ENCODE assay signal across 9 cellular contexts in genomic region chr1:243473281-243474210, GRCh38.
DNase-seq lines count a peak whose midpoint lies in the region; ATAC-seq and TF ChIP-seq lines count a peak whose summit lies in the region.
"Had no signal": no experiment of that assay in that cellular context is flagged by ENCODE, and none has a peak within 500 bp of the region (broad histone marks: within the 10 kb centered on the region; RNA-seq: fewer than 3 reads in every experiment).

No MANE protein-coding gene starts in this region.

- H3K18ac ChIP-seq in H9 (ENCODE audit: insufficient read length, low read depth, low read length), result no peak overlapping the region

- peak overlapping the region; percentile 37 for H3K4me3 ChIP-seq in A673 (ENCODE audit: low read depth, low read length, poor library complexity, severe bottlenecking)
- H3K4me3 ChIP-seq in muscle layer of colon (ENCODE audit: low read depth in 1 of 2, low read length in 2 of 2), result peak overlapping the region in 1 of 2 donors; percentile 73
- no peak overlapping the region for H3K4me3 ChIP-seq in OCI-LY7 (ENCODE audit: low read depth, low read length, poor library complexity, severe bottlenecking)

- H3K36me3 Mint-ChIP-seq in H9 (ENCODE audit: insufficient read depth in 1 of 3, low read depth in 3 of 3), result no peaks in the 10 kb centered on the region
- peaks cover 4% of the 10 kb centered on the region for H3K36me3 Mint-ChIP-seq in chondrocyte (ENCODE audit: low read depth)

- no peaks in the 10 kb centered on the region for H3K23me2 ChIP-seq in H9 (ENCODE audit: insufficient read length, low read depth, low read length, poor library complexity, severe bottlenecking)

- POLR2A ChIA-PET in A673 (lab: Charles Lee; ENCODE audit: low non-redundant PET) (interaction anchor here (0.8 kb wide), 1 partner anchor 17 kb away, joined by 5 read pairs; no protein-coding TSS in a partner anchor), OCI-LY7 (lab: Charles Lee) (no interaction called here)

- CTCF ChIA-PET in A673 (lab: Charles Lee), result no interaction called here
- CTCF ChIA-PET in OCI-LY7 (lab: Charles Lee; ENCODE audit: unreplicated experiment), result no interaction called here

- no peak overlapping the region for H3K14ac ChIP-seq in H9 (ENCODE audit: insufficient read depth, low read length)

- WGBS in H9 (ENCODE audit: extremely low coverage, insufficient read length, low lambda C conversion rate), result no CpG with 5 or more reads among the region's 15 CpGs

- peak overlapping the region; percentile 49 for H3K27ac ChIP-seq in A673 (ENCODE audit: low read depth, low read length, poor library complexity, severe bottlenecking)
- no peak overlapping the region for H3K27ac ChIP-seq in H9 (ENCODE audit: insufficient read length, low read depth, low read length)
- peak overlapping the region; percentile 46 for H3K27ac ChIP-seq in muscle layer of colon (ENCODE audit: low read depth, low read length)
- no peak overlapping the region for H3K27ac ChIP-seq in OCI-LY7 (ENCODE audit: low read depth, low read length, poor library complexity, severe bottlenecking)

- no peak overlapping the region for H3K4me3 Mint-ChIP-seq in H9
- peak overlapping the region; percentile 11 for H3K4me3 Mint-ChIP-seq in chondrocyte (ENCODE audit: unreplicated experiment)

- H3K9me3 ChIP-seq in A673 (ENCODE audit: low read depth, low read length, poor library complexity, severe bottlenecking) (no peaks in the 10 kb centered on the region), H9 (ENCODE audit: control insufficient read depth, low read depth, low read length) (no peaks in the 10 kb centered on the region), muscle layer of colon (ENCODE audit: low read length) (no peaks in the 10 kb centered on the region), OCI-LY7 (ENCODE audit: low read length) (no peaks in the 10 kb centered on the region)

- ATAC-seq in HG02840 (IDR thresholded peaks at IDR 0.05; ENCODE audit: low FRiP score, unreplicated experiment) (no peak), GM18907 (IDR thresholded peaks at IDR 0.05; ENCODE audit: unreplicated experiment) (no peak), GM19324 (IDR thresholded peaks at IDR 0.05; ENCODE audit: low FRiP score, unreplicated experiment) (no peak)

- no peak overlapping the region for H2AK5ac ChIP-seq in H9 (ENCODE audit: insufficient read length, low read length)

- H4K8ac ChIP-seq in H9 (replicated peaks; ENCODE audit: insufficient read length, low read depth, low read length), result no peak overlapping the region

- H3K9ac ChIP-seq in H9 (ENCODE audit: extremely low read depth, insufficient read length, low read length) (no peak overlapping the region), muscle layer of colon (ENCODE audit: low read length) (peak overlapping the region; percentile 44)

- TF ChIP-seq CTCF in A673 (conservative IDR thresholded peaks at IDR 0.05; ENCODE audit: low read depth, low read length), result no peak
- no peak for TF ChIP-seq CTCF in H9 (conservative IDR thresholded peaks at IDR 0.05)
- no peak for TF ChIP-seq CTCF in chondrocyte (IDR thresholded peaks at IDR 0.05)
- no peak for TF ChIP-seq CTCF in OCI-LY7 (conservative IDR thresholded peaks at IDR 0.05; ENCODE audit: low read length)

- H3K27ac Mint-ChIP-seq in H9 (peak overlapping the region in 1 of 3 experiments; percentile 62; a peak in 3 of 7 replicates), chondrocyte (ENCODE audit: unreplicated experiment) (no peak overlapping the region)

- H3K27me3 Mint-ChIP-seq in H9 (ENCODE audit: low read depth) (no peaks in the 10 kb centered on the region; the same call in 1 of the 2 replicates), chondrocyte (ENCODE audit: low read depth) (no peaks in the 10 kb centered on the region)

- no peak overlapping the region for H2BK120ac ChIP-seq in H9 (ENCODE audit: low read depth, low read length, poor library complexity, severe bottlenecking)

- intact Hi-C loops in A673 (cut with micrococcal nuclease; ENCODE audit: unreplicated experiment), result loop anchor here (10.0 kb wide), 1 partner anchor 271 kb away; no protein-coding TSS in a partner anchor
- intact Hi-C loops in OCI-LY7 (cut with micrococcal nuclease; ENCODE audit: unreplicated experiment), result no loop called here

- H2BK15ac ChIP-seq in H9 (ENCODE audit: low read depth, low read length), result no peak overlapping the region

- H3K79me1 ChIP-seq in H9 (ENCODE audit: insufficient read depth, low read depth, low read length, poor library complexity, severe bottlenecking), result no peaks in the 10 kb centered on the region

- H2BK20ac ChIP-seq in H9 (ENCODE audit: low read depth, low read length, poor library complexity, severe bottlenecking), result no peak overlapping the region

- H2BK12ac ChIP-seq in H9 (ENCODE audit: insufficient read length, low read depth, low read length), result no peak overlapping the region

- H3K4me1 Mint-ChIP-seq in H9 (peaks cover 53 to 61% of the 10 kb centered on the region in 2 experiments), chondrocyte (ENCODE audit: low read depth) (peaks cover 6% of the 10 kb centered on the region)

- H3K9me3 Mint-ChIP-seq in H9 (no peaks in the 10 kb centered on the region; a peak in 1 of 5 replicates), chondrocyte (ENCODE audit: low read depth) (no peaks in the 10 kb centered on the region)

- no peak overlapping the region for H4K91ac ChIP-seq in H9 (ENCODE audit: insufficient read length, low read depth, low read length)

- no peaks in the 10 kb centered on the region for H3K9me2 ChIP-seq in OCI-LY7 (ENCODE audit: insufficient read depth, low read length)

- DNase-seq in A673 (ENCODE audit: low spot score), result peak; percentile 10
- DNase-seq in H9, result peak; percentile 10
- DNase-seq in chondrocyte (ENCODE audit: low spot score), result no peak
- no peak for DNase-seq in OCI-LY7 (ENCODE audit: low spot score)
- DNase-seq: NCI-H1092 treated with DMSO at 0.1 percent for 48 hours had no signal

- H4K20me1 ChIP-seq in H9 (ENCODE audit: control insufficient read depth, insufficient read depth, insufficient read length) (no peaks in the 10 kb centered on the region), OCI-LY7 (ENCODE audit: insufficient read depth, low read length) (no peaks in the 10 kb centered on the region)

- H3K23ac ChIP-seq in H9 (ENCODE audit: insufficient read length, low read depth, low read length), result no peak overlapping the region

- H3K56ac ChIP-seq in H9 (ENCODE audit: insufficient read length, low read depth, low read length), result no peak overlapping the region

- H3K27me3 ChIP-seq in A673 (replicated peaks; ENCODE audit: insufficient read depth, low read depth, low read length, poor library complexity), result no peaks in the 10 kb centered on the region
- no peaks in the 10 kb centered on the region for H3K27me3 ChIP-seq in H9 (ENCODE audit: insufficient read depth, low read length)
- no peaks in the 10 kb centered on the region for H3K27me3 ChIP-seq in muscle layer of colon (ENCODE audit: control insufficient read depth in 1 of 2, insufficient read depth in 2 of 2, low read length in 2 of 2)

- H3T11ph ChIP-seq in H9 (ENCODE audit: low read length), result no peak overlapping the region

- H4K5ac ChIP-seq in H9 (ENCODE audit: insufficient read length, low read depth, low read length), result no peak overlapping the region

- no peaks in the 10 kb centered on the region for H3K36me3 ChIP-seq in A673 (ENCODE audit: insufficient read depth, low read length, poor library complexity, severe bottlenecking)
- H3K36me3 ChIP-seq in muscle layer of colon (ENCODE audit: insufficient read depth, low read length), result peaks cover 7% of the 10 kb centered on the region
- no peaks in the 10 kb centered on the region for H3K36me3 ChIP-seq in OCI-LY7 (ENCODE audit: insufficient read depth, low read length)

- H3K4ac ChIP-seq in H9 (ENCODE audit: low read depth, low read length), result no peak overlapping the region

- H2AFZ ChIP-seq in H9 (ENCODE audit: low read length), result no peak overlapping the region
- H2AFZ ChIP-seq in OCI-LY7 (ENCODE audit: low read length), result no peak overlapping the region

- H3K4me2 ChIP-seq in H9 (ENCODE audit: insufficient read depth, insufficient read length, low read length), result no peak overlapping the region
- no peak overlapping the region for H3K4me2 ChIP-seq in OCI-LY7 (ENCODE audit: low read length)

- no peak overlapping the region for H2BK5ac ChIP-seq in H9 (ENCODE audit: insufficient read length, low read length)

- H3K79me2 ChIP-seq in H9 (ENCODE audit: insufficient read depth, low read length) (no peaks in the 10 kb centered on the region), OCI-LY7 (ENCODE audit: insufficient read depth, low read depth, low read length) (no peaks in the 10 kb centered on the region)

- no TSS peak for BruUV-seq in A673 (replicated peaks; lab: Mats Ljungman, UMichigan)
- BruUV-seq in OCI-LY7 (replicated peaks; lab: Mats Ljungman, UMichigan), result no TSS peak

- peaks cover 11% of the 10 kb centered on the region for H3K4me1 ChIP-seq in A673 (ENCODE audit: insufficient read depth, low read length, poor library complexity, severe bottlenecking)
- H3K4me1 ChIP-seq in H9 (ENCODE audit: insufficient read depth, low read length), result peaks cover 5% of the 10 kb centered on the region; the same call in 1 of the 2 replicates
- peaks cover 20% of the 10 kb centered on the region for H3K4me1 ChIP-seq in muscle layer of colon (ENCODE audit: insufficient read depth, low read length)
- peaks cover 7% of the 10 kb centered on the region for H3K4me1 ChIP-seq in OCI-LY7 (ENCODE audit: insufficient read depth, low read length, poor library complexity, severe bottlenecking)

Comparison
In these comparisons a context has a peak if more than half of its experiments do, and no peak if none do; other contexts are left out.
1. DNase-seq: peak in A673 (single experiment) and H9 (single experiment); none in chondrocyte (single experiment) and OCI-LY7 (single experiment).
2. H3K27ac ChIP-seq: peak in A673 (single experiment) and muscle layer of colon (single experiment); none in H9 (single experiment) and OCI-LY7 (single experiment).